ENCODE assay signal across 1 cellular context in genomic region chr7:1459512-1459892, GRCh38.
TF ChIP-seq lines count a peak whose summit lies in the region.

No MANE protein-coding gene starts in this region.

TF ChIP-seq in IMR-90, 13 proteins besides CTCF, POLR2A, EP300 and RAD21 (continued from another document):
- no peak for TF ChIP-seq CHD1 (IDR thresholded peaks at IDR 0.05; ENCODE audit: low read depth, low read length)
- no peak for TF ChIP-seq FOS (IDR thresholded peaks at IDR 0.05; ENCODE audit: low read depth, low read length)
- no peak; the same call in 1 of the 2 replicates for TF ChIP-seq USF2 (IDR thresholded peaks at IDR 0.05; ENCODE audit: low read depth, low read length)
- no peak for TF ChIP-seq MXI1 (IDR thresholded peaks at IDR 0.05; ENCODE audit: borderline replicate concordance, low read depth, low read length)
- TF ChIP-seq BHLHE40 (IDR thresholded peaks at IDR 0.05; ENCODE audit: low read depth, low read length): no peak
- TF ChIP-seq SMC3 (IDR thresholded peaks at IDR 0.05; ENCODE audit: low read depth, low read length): no peak
